1 cellular context compared by ENCODE assay signal in genomic region chr1:209884665-209885117, GRCh38.
A peak's percentile ranks its signal among the peaks of the same experiment; 100 is the strongest.
TF ChIP-seq lines count a peak whose summit lies in the region.

No MANE protein-coding gene starts in this region.

TF ChIP-seq in SK-N-SH, 30 proteins besides CTCF, POLR2A, EP300 and RAD21 (continued from another document):
- TF ChIP-seq SMC3 (IDR thresholded peaks at IDR 0.05; ENCODE audit: low read depth, low read length) (no peak), ZBTB33 (IDR thresholded peaks at IDR 0.05; ENCODE audit: borderline replicate concordance, low read depth) (0 out of 2 replicates have a peak, but pooled peaks have one; percentile 15), IRF3 (IDR thresholded peaks at IDR 0.05; ENCODE audit: low read depth, low read length) (no peak), GABPA (IDR thresholded peaks at IDR 0.05; ENCODE audit: low read depth) (no peak)
